19 cellular contexts compared by ENCODE assay signal in genomic region chr20:51206032-51206662, GRCh38.
"Had no signal": no experiment of that assay in that cellular context is flagged by ENCODE, and none has a peak within 500 bp of the region (broad histone marks: within the 10 kb centered on the region; RNA-seq: fewer than 3 reads in every experiment).

No MANE protein-coding gene starts in this region.

- H3K4me3 ChIP-seq: coronary artery, heart right ventricle, left ventricle myocardium inferior, thoracic aorta had no signal

- H3K9me3 Mint-ChIP-seq: activated naive CD4-positive, alpha-beta T cell treated with anti-CD3 and anti-CD28 coated beads, Interleukin-2, amount 50 U/mL, for 24 hours; memory B cell; stimulated activated naive CD8-positive, alpha-beta T cell treated with anti-CD3 and anti-CD28 coated beads, Interleukin-15, amount 100 ng/mL, for 72 hours had no signal

- FAIRE-seq: frontal cortex, kidney, urothelium cell line had no signal

- DNase-seq: activated CD4-positive, alpha-beta T cell treated with anti-CD3 and anti-CD28 coated beads, Interleukin-2, amount 50 U/mL, for 4 hours; activated CD4-positive, CD25-positive, alpha-beta regulatory T cell treated with anti-CD3 and anti-CD28 coated beads, Interleukin-2, amount 50 U/mL, for 72 hours; activated effector memory CD4-positive, alpha-beta T cell treated with Interleukin-2 at 50 U/mL for 16 hours; activated T-cell treated with anti-CD3 and anti-CD28 coated beads, Interleukin-2, amount 50 U/mL, for 1 hour; central memory CD4-positive, alpha-beta T cell; effector CD4-positive, alpha-beta T cell; heart right ventricle; kidney; left ventricle myocardium inferior; stimulated activated CD4-positive, alpha-beta T cell treated with anti-CD3 and anti-CD28 coated beads, Interleukin-15, amount 100 ng/mL, for 24 hours; stimulated activated CD4-positive, alpha-beta T cell treated with anti-CD3 and anti-CD28 coated beads, Interleukin-4, amount 100 ng/mL, for 24 hours; stimulated activated naive CD8-positive, alpha-beta T cell treated with anti-CD3 and anti-CD28 coated beads, Interleukin-15, amount 100 ng/mL, for 72 hours had no signal

- H3K4me1 ChIP-seq: heart right ventricle, left ventricle myocardium inferior had no signal

- H3K4me3 Mint-ChIP-seq: activated naive CD4-positive, alpha-beta T cell treated with anti-CD3 and anti-CD28 coated beads, Interleukin-2, amount 50 U/mL, for 24 hours; memory B cell; nephron; stimulated activated naive CD8-positive, alpha-beta T cell treated with anti-CD3 and anti-CD28 coated beads, Interleukin-15, amount 100 ng/mL, for 72 hours had no signal

- H3K4me1 Mint-ChIP-seq: activated naive CD4-positive, alpha-beta T cell treated with anti-CD3 and anti-CD28 coated beads, Interleukin-2, amount 50 U/mL, for 24 hours; memory B cell; nephron; stimulated activated naive CD8-positive, alpha-beta T cell treated with anti-CD3 and anti-CD28 coated beads, Interleukin-15, amount 100 ng/mL, for 72 hours had no signal

- ATAC-seq: heart right ventricle; stimulated activated naive CD8-positive, alpha-beta T cell treated with anti-CD3 and anti-CD28 coated beads, Interleukin-15, amount 100 ng/mL, for 72 hours had no signal

- H3K27ac ChIP-seq: coronary artery, heart right ventricle, left ventricle myocardium inferior, thoracic aorta had no signal

- H3K27ac Mint-ChIP-seq: activated naive CD4-positive, alpha-beta T cell treated with anti-CD3 and anti-CD28 coated beads, Interleukin-2, amount 50 U/mL, for 24 hours; memory B cell; nephron; stimulated activated naive CD8-positive, alpha-beta T cell treated with anti-CD3 and anti-CD28 coated beads, Interleukin-15, amount 100 ng/mL, for 72 hours had no signal

- H3K36me3 Mint-ChIP-seq: activated naive CD4-positive, alpha-beta T cell treated with anti-CD3 and anti-CD28 coated beads, Interleukin-2, amount 50 U/mL, for 24 hours; memory B cell had no signal

- H3K36me3 ChIP-seq: heart right ventricle, left ventricle myocardium inferior, thoracic aorta had no signal

- H3K9me3 ChIP-seq: heart right ventricle, left ventricle myocardium inferior, thoracic aorta had no signal
